ENCODE assay signal across 19 cellular contexts in genomic region chr2:202418027-202418426, GRCh38.
"Had no signal": no experiment of that assay in that cellular context is flagged by ENCODE, and none has a peak within 500 bp of the region (broad histone marks: within the 10 kb centered on the region; RNA-seq: fewer than 3 reads in every experiment).

No MANE protein-coding gene starts in this region.

- H3K4me3 ChIP-seq: colonic mucosa, esophagus squamous epithelium, lower lobe of right lung, neural progenitor cell, ovary, vagina had no signal

- H3K27ac ChIP-seq: colonic mucosa, esophagus squamous epithelium, foreskin keratinocyte, lower lobe of right lung, ovary, vagina had no signal

- ATAC-seq: activated naive CD4-positive, alpha-beta T cell treated with anti-CD3 and anti-CD28 coated beads, Interleukin-2, amount 50 U/mL, for 72 hours; activated T-cell treated with anti-CD3 and anti-CD28 coated beads, Interleukin-2, amount 50 U/mL, for 72 hours; foreskin keratinocyte; stimulated activated effector memory CD8-positive, alpha-beta T cell treated with anti-CD3 and anti-CD28 coated beads, Interleukin-12 subunit alpha, Interleukin-12 subunit beta, amount 100 ng/mL, for 72 hours had no signal

- H3K36me3 Mint-ChIP-seq: activated naive CD4-positive, alpha-beta T cell treated with anti-CD3 and anti-CD28 coated beads, Interleukin-2, amount 50 U/mL, for 72 hours; stimulated activated effector memory CD8-positive, alpha-beta T cell treated with anti-CD3 and anti-CD28 coated beads, Interleukin-12 subunit alpha, Interleukin-12 subunit beta, amount 100 ng/mL, for 72 hours had no signal

- H3K4me1 Mint-ChIP-seq: activated CD4-positive, alpha-beta T cell treated with anti-CD3 and anti-CD28 coated beads, Interleukin-2, amount 10 ng/mL, durations not matched to agents 7 days and 5 days had no signal

- H3K4me3 Mint-ChIP-seq: activated CD4-positive, alpha-beta T cell treated with anti-CD3 and anti-CD28 coated beads, Interleukin-2, amount 10 ng/mL, durations not matched to agents 7 days and 5 days; activated T-cell treated with anti-CD3 and anti-CD28 coated beads, Interleukin-2, amount 50 U/mL, for 72 hours; neural progenitor cell; stimulated activated effector memory CD8-positive, alpha-beta T cell treated with anti-CD3 and anti-CD28 coated beads, Interleukin-12 subunit alpha, Interleukin-12 subunit beta, amount 100 ng/mL, for 72 hours had no signal

- H3K9me3 Mint-ChIP-seq: activated CD4-positive, alpha-beta T cell treated with anti-CD3 and anti-CD28 coated beads, Interleukin-2, amount 10 ng/mL, durations not matched to agents 7 days and 5 days; activated naive CD4-positive, alpha-beta T cell treated with anti-CD3 and anti-CD28 coated beads, Interleukin-2, amount 50 U/mL, for 72 hours; activated T-cell treated with anti-CD3 and anti-CD28 coated beads, Interleukin-2, amount 50 U/mL, for 72 hours; stimulated activated effector memory CD8-positive, alpha-beta T cell treated with anti-CD3 and anti-CD28 coated beads, Interleukin-12 subunit alpha, Interleukin-12 subunit beta, amount 100 ng/mL, for 72 hours had no signal

- H3K9me3 ChIP-seq: colonic mucosa, esophagus squamous epithelium, lower lobe of right lung, ovary, vagina had no signal

- H3K27me3 Mint-ChIP-seq: activated CD4-positive, alpha-beta T cell treated with anti-CD3 and anti-CD28 coated beads, Interleukin-2, amount 10 ng/mL, durations not matched to agents 7 days and 5 days had no signal

- H3K36me3 ChIP-seq: colonic mucosa, lower lobe of right lung, neural progenitor cell, ovary, vagina had no signal

- DNase-seq: activated CD4-positive, alpha-beta T cell treated with anti-CD3 and anti-CD28 coated beads, Interleukin-2, amount 10 ng/mL, durations not matched to agents 7 days and 5 days; activated CD4-positive, CD25-positive, alpha-beta regulatory T cell; activated CD8-positive, alpha-beta memory T cell treated with anti-CD3 and anti-CD28 coated beads, Interleukin-2, amount 50 U/mL, for 48 hours; activated gamma-delta T cell; activated T-cell treated with anti-CD3 and anti-CD28 coated beads, Interleukin-2, amount 50 U/mL, for 72 hours; caudate nucleus; colonic mucosa; esophagus squamous epithelium; foreskin keratinocyte; glutamatergic neuron; lower lobe of right lung; ovary; stimulated activated CD4-positive, alpha-beta T cell treated with anti-CD3 and anti-CD28 coated beads, Interleukin-12 subunit alpha, Interleukin-12 subunit beta, amount 100 ng/mL, for 4 hours; stimulated activated CD4-positive, alpha-beta T cell treated with anti-CD3 and anti-CD28 coated beads, Interleukin-2, amount 100 ng/mL, for 24 hours; T-helper 2 cell had no signal

- H3K9ac ChIP-seq: neural progenitor cell had no signal

- H3K27me3 ChIP-seq: colonic mucosa, esophagus squamous epithelium, foreskin keratinocyte, neural progenitor cell, ovary, vagina had no signal

- H3K4me1 ChIP-seq: foreskin keratinocyte had no signal

- H3K27ac Mint-ChIP-seq: activated CD4-positive, alpha-beta T cell treated with anti-CD3 and anti-CD28 coated beads, Interleukin-2, amount 10 ng/mL, durations not matched to agents 7 days and 5 days; activated T-cell treated with anti-CD3 and anti-CD28 coated beads, Interleukin-2, amount 50 U/mL, for 72 hours; neural progenitor cell; stimulated activated effector memory CD8-positive, alpha-beta T cell treated with anti-CD3 and anti-CD28 coated beads, Interleukin-12 subunit alpha, Interleukin-12 subunit beta, amount 100 ng/mL, for 72 hours had no signal
